In genomic region chr5:139637438-139638089, GRCh38 we compare ENCODE assay signal across 1 cellular context.
TF ChIP-seq lines count a peak whose summit lies in the region.

No MANE protein-coding gene starts in this region.

TF ChIP-seq in SK-N-SH, 30 proteins besides CTCF, POLR2A, EP300 and RAD21 (continued from another document):
- TF ChIP-seq ZBTB33 (IDR thresholded peaks at IDR 0.05; ENCODE audit: borderline replicate concordance, low read depth), result no peak
- TF ChIP-seq USF2 (IDR thresholded peaks at IDR 0.05; ENCODE audit: borderline replicate concordance, low read depth, low read length), result no peak
- no peak for TF ChIP-seq REST (IDR thresholded peaks at IDR 0.05; ENCODE audit: low read depth, low read length)
- TF ChIP-seq RCOR1 (IDR thresholded peaks at IDR 0.05; ENCODE audit: low read length), result peak; percentile 37; the same call in 1 of the 2 replicates
- no peak for TF ChIP-seq ELF1 (IDR thresholded peaks at IDR 0.05)
- no peak for TF ChIP-seq MEF2A (IDR thresholded peaks at IDR 0.05; ENCODE audit: borderline replicate concordance, low read depth)
TF ChIP-seq in SK-N-SH: peak in this region for 16.
